Comparison of ENCODE assay signal across 1 cellular context in the genomic region with DNA sequence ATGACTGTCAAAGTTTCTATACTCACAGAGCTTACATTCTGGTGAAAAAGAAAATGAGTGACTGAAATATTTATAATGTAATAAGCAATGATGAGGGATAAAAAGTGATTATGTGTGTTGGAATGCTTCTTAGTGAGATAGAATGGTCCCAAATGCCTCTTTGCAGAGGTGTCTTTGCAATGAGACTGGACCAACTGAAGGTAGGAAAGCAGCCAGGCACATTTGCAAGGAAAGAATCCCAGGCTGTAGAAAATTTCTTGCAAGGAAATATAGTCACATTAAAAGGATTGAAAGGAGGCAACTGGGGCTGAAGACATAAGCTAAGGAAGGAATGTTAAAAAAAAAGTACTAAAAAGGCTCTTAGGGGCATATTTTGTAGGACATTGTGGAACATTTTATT.
TF ChIP-seq lines count a peak whose summit lies in the region.

No MANE protein-coding gene starts in this region.

TF ChIP-seq in SK-N-SH, 30 proteins besides CTCF, POLR2A, EP300 and RAD21 (continued from another document):
- TF ChIP-seq, protein P1, sequence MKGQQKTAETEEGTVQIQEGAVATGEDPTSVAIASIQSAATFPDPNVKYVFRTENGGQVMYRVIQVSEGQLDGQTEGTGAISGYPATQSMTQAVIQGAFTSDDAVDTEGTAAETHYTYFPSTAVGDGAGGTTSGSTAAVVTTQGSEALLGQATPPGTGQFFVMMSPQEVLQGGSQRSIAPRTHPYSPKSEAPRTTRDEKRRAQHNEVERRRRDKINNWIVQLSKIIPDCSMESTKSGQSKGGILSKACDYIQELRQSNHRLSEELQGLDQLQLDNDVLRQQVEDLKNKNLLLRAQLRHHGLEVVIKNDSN (IDR thresholded peaks at IDR 0.05; ENCODE audit: borderline replicate concordance, low read depth) = no peak
- TF ChIP-seq FOXJ3 (CRISPR knock-in tag; IDR thresholded peaks at IDR 0.05) (no peak), EZH2phosphoT487 (IDR thresholded peaks at IDR 0.05; ENCODE audit: borderline replicate concordance, low read depth) (no peak), RCOR1 (IDR thresholded peaks at IDR 0.05; ENCODE audit: low read length) (no peak), USF2 (IDR thresholded peaks at IDR 0.05; ENCODE audit: borderline replicate concordance, low read depth, low read length) (no peak), MEF2A (IDR thresholded peaks at IDR 0.05; ENCODE audit: borderline replicate concordance, low read depth) (no peak)
- TF ChIP-seq, protein P2, sequence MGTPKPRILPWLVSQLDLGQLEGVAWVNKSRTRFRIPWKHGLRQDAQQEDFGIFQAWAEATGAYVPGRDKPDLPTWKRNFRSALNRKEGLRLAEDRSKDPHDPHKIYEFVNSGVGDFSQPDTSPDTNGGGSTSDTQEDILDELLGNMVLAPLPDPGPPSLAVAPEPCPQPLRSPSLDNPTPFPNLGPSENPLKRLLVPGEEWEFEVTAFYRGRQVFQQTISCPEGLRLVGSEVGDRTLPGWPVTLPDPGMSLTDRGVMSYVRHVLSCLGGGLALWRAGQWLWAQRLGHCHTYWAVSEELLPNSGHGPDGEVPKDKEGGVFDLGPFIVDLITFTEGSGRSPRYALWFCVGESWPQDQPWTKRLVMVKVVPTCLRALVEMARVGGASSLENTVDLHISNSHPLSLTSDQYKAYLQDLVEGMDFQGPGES (IDR thresholded peaks at IDR 0.05; ENCODE audit: low read depth, low read length) = no peak
TF ChIP-seq in SK-N-SH: peak in this region for 0.
